ENCODE assay signal across 8 cellular contexts in the genomic region with DNA sequence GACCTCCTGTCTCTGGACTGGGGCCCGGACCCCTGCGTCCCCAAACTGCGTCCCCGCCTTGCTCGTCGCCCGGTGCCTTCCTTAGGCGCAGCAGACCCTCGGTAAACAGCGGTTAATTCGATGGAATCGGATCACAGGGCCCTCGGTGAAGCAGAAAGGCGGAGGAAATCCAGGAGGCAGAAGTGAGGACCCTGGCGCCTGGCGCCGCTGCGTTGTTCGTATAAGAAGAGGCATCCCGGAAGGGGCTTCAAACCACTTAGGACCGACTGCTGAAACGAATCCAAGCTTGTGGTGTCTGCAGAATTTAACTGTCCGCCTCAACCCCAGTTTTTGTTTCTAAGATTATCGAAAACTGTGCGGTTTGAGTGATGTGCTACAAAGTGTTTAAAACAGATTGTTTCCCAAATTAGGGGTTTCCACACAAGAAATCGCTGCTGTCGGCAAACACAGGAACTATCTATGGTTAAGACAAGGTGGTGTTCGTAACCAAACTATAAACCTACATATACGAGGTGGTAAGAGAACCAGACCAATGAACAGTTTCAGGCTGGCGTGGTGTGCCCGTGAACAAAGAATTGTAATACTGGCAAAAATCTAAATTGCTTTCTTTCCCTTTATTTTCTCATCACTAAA. TPM values are rescaled to one million over a fixed set of nuclear protein-coding genes. Genes with fewer than 3 reads are reported as not detected.
DNase-seq lines count a peak whose midpoint lies in the region; ATAC-seq and TF ChIP-seq lines count a peak whose summit lies in the region.

No MANE protein-coding gene starts in this region.

- no peak for ATAC-seq in T-cell (replicated peaks in 1 of 4)
- no peak for ATAC-seq in esophagus mucosa

- no peaks in the 10 kb centered on the region for H3K9me3 Mint-ChIP-seq in T-cell

- H3K4me3 ChIP-seq in iPS-11a (ENCODE audit: low read depth, low read length), result peak overlapping the region; percentile 36

- H3K27ac ChIP-seq in substantia nigra (ENCODE audit: low read depth, low read length, poor library complexity, severe bottlenecking), result peak overlapping the region; percentile 74

- DNase-seq in NCI-H82 (lab: John Stamatoyannopoulos, UW) (peak; percentile 49), NCI-H82 treated with DMSO at 0.1 percent for 48 hours (lab: John Stamatoyannopoulos, UW; ENCODE audit: unreplicated experiment) (no peak), T-cell (no peak), substantia nigra (lab: John Stamatoyannopoulos, UW) (peak in 7 of 49 donors; percentile 5 to 43 (median 32)), HEK293T (ENCODE audit: extremely low spot score) (no peak), NOMO-1 treated with dmso at 0.1 percent for 144 hours (lab: John Stamatoyannopoulos, UW; ENCODE audit: unreplicated experiment) (no peak)

- no peak overlapping the region for H3K27ac Mint-ChIP-seq in T-cell

- H3K4me1 Mint-ChIP-seq in T-cell, result peaks cover 0 to 9% (median 9%) of the 10 kb centered on the region in 3 donors

- H3K4me3 Mint-ChIP-seq in T-cell, result peak overlapping the region; percentile 15 to 39 (median 37)

- POLR2A ChIA-PET in T-cell (lab: Charles Lee), result no interaction called here
- POLR2A ChIA-PET in HEK293T (lab: Yijun Ruan, JAX), result no interaction called here

- peaks cover 40 to 50% of the 10 kb centered on the region in 2 donors for H3K27me3 Mint-ChIP-seq in T-cell

- H3K36me3 Mint-ChIP-seq in T-cell, result no peaks in the 10 kb centered on the region

- CTCF ChIA-PET in T-cell (lab: Charles Lee) (no interaction called here), HEK293T (lab: Yijun Ruan, JAX) (interaction anchor here (0.6 kb wide), 1 partner anchor 54 kb away, joined by 3 read pairs; no protein-coding TSS in a partner anchor)

TF ChIP-seq in HEK293T, 16 proteins besides CTCF, POLR2A, EP300 and RAD21:
- no peak for TF ChIP-seq HDGF (IDR thresholded peaks at IDR 0.05; ENCODE audit: borderline replicate concordance)
- no peak for TF ChIP-seq LEF1 (IDR thresholded peaks at IDR 0.05; ENCODE audit: borderline replicate concordance)
- no peak for TF ChIP-seq FOXK2 (IDR thresholded peaks at IDR 0.05)
- no peak for TF ChIP-seq ZNF384 (IDR thresholded peaks at IDR 0.05)
- no peak for TF ChIP-seq ARNT (IDR thresholded peaks at IDR 0.05)
- no peak for TF ChIP-seq CTBP1 (IDR thresholded peaks at IDR 0.05; ENCODE audit: borderline replicate concordance)
- no peak for TF ChIP-seq BHLHE40 (IDR thresholded peaks at IDR 0.05; ENCODE audit: borderline replicate concordance)
- no peak for TF ChIP-seq FOXA1 (IDR thresholded peaks at IDR 0.05)
- TF ChIP-seq, protein P1, sequence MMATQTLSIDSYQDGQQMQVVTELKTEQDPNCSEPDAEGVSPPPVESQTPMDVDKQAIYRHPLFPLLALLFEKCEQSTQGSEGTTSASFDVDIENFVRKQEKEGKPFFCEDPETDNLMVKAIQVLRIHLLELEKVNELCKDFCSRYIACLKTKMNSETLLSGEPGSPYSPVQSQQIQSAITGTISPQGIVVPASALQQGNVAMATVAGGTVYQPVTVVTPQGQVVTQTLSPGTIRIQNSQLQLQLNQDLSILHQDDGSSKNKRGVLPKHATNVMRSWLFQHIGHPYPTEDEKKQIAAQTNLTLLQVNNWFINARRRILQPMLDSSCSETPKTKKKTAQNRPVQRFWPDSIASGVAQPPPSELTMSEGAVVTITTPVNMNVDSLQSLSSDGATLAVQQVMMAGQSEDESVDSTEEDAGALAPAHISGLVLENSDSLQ (IDR thresholded peaks at IDR 0.05), result no peak
- no peak for TF ChIP-seq SUZ12 (IDR thresholded peaks at IDR 0.05)
- TF ChIP-seq TARDBP (IDR thresholded peaks at IDR 0.05), result no peak
- no peak for TF ChIP-seq SP1 (IDR thresholded peaks at IDR 0.05)
- TF ChIP-seq ELF4 (IDR thresholded peaks at IDR 0.05), result no peak
TF ChIP-seq in HEK293T: peak in this region for 0.

RNA-seq across cellular contexts. Expression of a gene that starts 0.8 kb away (rescaled TPM):
- total RNA-seq in T-cell (not detected), esophagus mucosa (0.20 TPM)
